In the genomic region with DNA sequence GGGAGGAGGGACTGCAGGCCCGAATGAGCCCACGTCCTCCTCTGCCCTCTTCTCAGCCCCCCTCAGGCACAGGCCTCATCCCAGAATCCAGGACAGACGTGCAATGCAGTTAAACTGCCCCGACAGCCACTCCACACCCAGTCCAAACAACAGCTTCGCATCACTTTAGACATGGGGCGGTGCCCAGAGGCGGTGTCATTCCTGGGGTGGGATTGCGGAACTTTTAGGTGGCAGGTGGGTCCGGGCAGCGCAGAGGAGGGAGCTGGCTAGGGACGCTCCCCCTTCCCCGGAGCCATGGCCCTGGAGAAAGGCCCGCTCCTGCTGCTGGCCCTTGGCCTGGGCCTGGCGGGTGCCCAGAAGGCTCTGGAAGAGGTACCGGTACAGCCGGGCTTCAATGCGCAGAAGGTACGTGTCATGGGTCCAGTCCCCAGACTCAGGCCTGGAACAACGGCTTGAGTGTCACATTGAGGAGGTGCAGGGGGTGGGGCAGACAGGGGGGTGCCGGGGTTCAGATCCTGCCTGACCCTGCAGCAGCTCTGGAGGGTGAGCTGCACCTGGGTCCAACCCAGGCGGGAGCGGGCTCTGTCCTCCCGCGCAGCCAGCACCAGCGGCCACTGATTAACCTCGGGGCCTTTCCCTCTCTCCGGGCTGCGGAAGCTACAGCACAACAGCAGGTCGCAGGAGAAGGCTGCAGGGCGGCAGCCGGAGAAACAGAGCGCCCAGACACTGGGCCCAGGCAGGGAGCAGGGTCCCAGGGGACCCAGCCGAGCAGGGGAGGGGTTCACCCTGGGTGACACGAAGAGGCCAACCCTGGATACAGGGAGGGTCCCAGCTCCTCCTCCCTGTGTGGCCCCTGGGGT, we compare ENCODE assay signal across 25 cellular contexts. TPM values are rescaled to one million over a fixed set of nuclear protein-coding genes. Genes with fewer than 3 reads are reported as not detected.
"Had no signal": no experiment of that assay in that cellular context is flagged by ENCODE, and none has a peak within 500 bp of the region (broad histone marks: within the 10 kb centered on the region; RNA-seq: fewer than 3 reads in every experiment).

No MANE protein-coding gene starts in this region.

- DNase-seq: activated CD4-positive, alpha-beta T cell treated with anti-CD3 and anti-CD28 coated beads, Interleukin-2, amount 50 U/mL, for 1 hour; activated gamma-delta T cell; activated T-cell treated with anti-CD3 and anti-CD28 coated beads, Interleukin-2, amount 50 U/mL, for 72 hours; cerebellar nuclear complex; effector memory CD4-positive, alpha-beta T cell; foreskin fibroblast; left cardiac atrium; nephron progenitor cell; occipital lobe; stimulated activated CD4-positive, alpha-beta T cell treated with anti-CD3 and anti-CD28 coated beads, Interleukin-2, amount 100 ng/mL, for 24 hours; stimulated activated naive CD4-positive, alpha-beta T cell treated with Interleukin-2 at 50 U/mL for 16 hours; substantia nigra had no signal

- H3K27ac Mint-ChIP-seq: activated naive CD4-positive, alpha-beta T cell treated with anti-CD3 and anti-CD28 coated beads, Interleukin-2, amount 50 U/mL, for 24 hours; activated T-cell treated with anti-CD3 and anti-CD28 coated beads, Interleukin-2, amount 50 U/mL, for 72 hours; dendritic cell treated with granulocyte-macrophage colony-stimulating factor and Interleukin-4, amounts not matched to agents 40 ng/mL and 50 ng/mL, for 4 days; mesothelial cell of epicardium; nephron progenitor cell; progenitor cell of endocrine pancreas; T-helper 1 cell treated with Interleukin-12 subunit alpha and Interleukin-12 subunit beta and Interleukin-4 antibody, amounts not matched to agents 30 μg/mL and 1 μg/mL, for 36 hours had no signal

- H3K4me3 Mint-ChIP-seq: activated naive CD4-positive, alpha-beta T cell treated with anti-CD3 and anti-CD28 coated beads, Interleukin-2, amount 50 U/mL, for 24 hours; activated T-cell treated with anti-CD3 and anti-CD28 coated beads, Interleukin-2, amount 50 U/mL, for 72 hours; dendritic cell treated with granulocyte-macrophage colony-stimulating factor and Interleukin-4, amounts not matched to agents 40 ng/mL and 50 ng/mL, for 4 days; mesothelial cell of epicardium; nephron progenitor cell; T-helper 1 cell treated with Interleukin-12 subunit alpha and Interleukin-12 subunit beta and Interleukin-4 antibody, amounts not matched to agents 30 μg/mL and 1 μg/mL, for 36 hours had no signal

- H3K9me3 Mint-ChIP-seq: activated naive CD4-positive, alpha-beta T cell treated with anti-CD3 and anti-CD28 coated beads, Interleukin-2, amount 50 U/mL, for 24 hours; activated T-cell treated with anti-CD3 and anti-CD28 coated beads, Interleukin-2, amount 50 U/mL, for 72 hours; dendritic cell treated with granulocyte-macrophage colony-stimulating factor and Interleukin-4, amounts not matched to agents 40 ng/mL and 50 ng/mL, for 4 days; mesothelial cell of epicardium; T-helper 1 cell treated with Interleukin-12 subunit alpha and Interleukin-12 subunit beta and Interleukin-4 antibody, amounts not matched to agents 30 μg/mL and 1 μg/mL, for 36 hours had no signal

- H3K27me3 Mint-ChIP-seq: dendritic cell treated with granulocyte-macrophage colony-stimulating factor and Interleukin-4, amounts not matched to agents 40 ng/mL and 50 ng/mL, for 4 days had no signal

- ATAC-seq: activated CD4-positive, CD25-positive, alpha-beta regulatory T cell treated with anti-CD3 and anti-CD28 coated beads, Interleukin-2, amount 50 U/mL, for 24 hours; activated T-cell treated with anti-CD3 and anti-CD28 coated beads, Interleukin-2, amount 50 U/mL, for 72 hours; left cardiac atrium had no signal

- H3K36me3 Mint-ChIP-seq: activated naive CD4-positive, alpha-beta T cell treated with anti-CD3 and anti-CD28 coated beads, Interleukin-2, amount 50 U/mL, for 24 hours; mesothelial cell of epicardium had no signal

- H3K4me1 Mint-ChIP-seq: activated naive CD4-positive, alpha-beta T cell treated with anti-CD3 and anti-CD28 coated beads, Interleukin-2, amount 50 U/mL, for 24 hours; mesothelial cell of epicardium had no signal

- H3K27ac ChIP-seq: breast epithelium, tibial nerve, vagina had no signal

RNA-seq across cellular contexts. Expression of gene GLT6D1, which starts 25.2 kb away (rescaled TPM):
- total RNA-seq: activated T-cell treated with anti-CD3 and anti-CD28 coated beads, Interleukin-2, amount 50 U/mL, for 72 hours; astrocyte; breast epithelium; glomerular endothelial cell; left cardiac atrium; lung; mesothelial cell of epicardium; occipital lobe; progenitor cell of endocrine pancreas; skeletal muscle tissue; tibial nerve; vagina had no signal

RNA-seq across cellular contexts. Expression of gene LCN9, which starts 48.9 kb away (rescaled TPM):
- total RNA-seq: activated T-cell treated with anti-CD3 and anti-CD28 coated beads, Interleukin-2, amount 50 U/mL, for 72 hours; glomerular endothelial cell; left cardiac atrium; lung; occipital lobe; skeletal muscle tissue; tibial nerve; vagina had no signal

RNA-seq across cellular contexts. Expression of gene PAEP, which starts 52.6 kb away (rescaled TPM):
- total RNA-seq: activated T-cell treated with anti-CD3 and anti-CD28 coated beads, Interleukin-2, amount 50 U/mL, for 72 hours; breast epithelium; glomerular endothelial cell; left cardiac atrium; mesothelial cell of epicardium; occipital lobe; progenitor cell of endocrine pancreas; skeletal muscle tissue; tibial nerve; vagina had no signal
